Comparison of ENCODE assay signal across 8 cellular contexts in genomic region chr5:151063136-151063544, GRCh38. TPM values are rescaled to one million over a fixed set of nuclear protein-coding genes. Genes with fewer than 3 reads are reported as not detected.
DNase-seq lines count a peak whose midpoint lies in the region; ATAC-seq, FAIRE-seq and TF ChIP-seq lines count a peak whose summit lies in the region.

No MANE protein-coding gene starts in this region.

- H3K4me3 ChIP-seq in endothelial cell of umbilical vein (replicated peaks in 1 of 3; ENCODE audit: insufficient read depth in 1 of 3, low read depth in 1 of 3, low read length in 3 of 3) (no peak overlapping the region), pancreas (no peak overlapping the region)

- TF ChIP-seq CTCF in endothelial cell of umbilical vein (IDR thresholded peaks at IDR 0.05; ENCODE audit: extremely low read depth in 1 of 2, insufficient read depth in 1 of 2, low read depth in 1 of 2, low read length in 2 of 2) (no peak), pancreas (IDR thresholded peaks at IDR 0.05) (no peak)

- POLR2A ChIA-PET in endothelial cell of umbilical vein (lab: Charles Lee) = no interaction called here

- H3K9me3 ChIP-seq in endothelial cell of umbilical vein (replicated peaks; ENCODE audit: control insufficient read depth, insufficient read depth, low read length) = no peaks in the 10 kb centered on the region
- H3K9me3 ChIP-seq in pancreas = no peaks in the 10 kb centered on the region

- H2AFZ ChIP-seq in endothelial cell of umbilical vein (ENCODE audit: low read depth, low read length) = no peak overlapping the region

- H3K79me2 ChIP-seq in endothelial cell of umbilical vein (ENCODE audit: control insufficient read depth, insufficient read depth, low read length) = peaks cover 9% of the 10 kb centered on the region

- H3K36me3 ChIP-seq in endothelial cell of umbilical vein (ENCODE audit: control insufficient read depth in 2 of 2, extremely low read depth in 1 of 2, insufficient read depth in 2 of 2, low read length in 2 of 2) (peaks cover 3 to 28% of the 10 kb centered on the region in 2 experiments), pancreas (peaks cover 0 to 32% (median 7%) of the 10 kb centered on the region in 3 donors)

- no peaks in the 10 kb centered on the region for H4K20me1 ChIP-seq in endothelial cell of umbilical vein (replicated peaks; ENCODE audit: control insufficient read depth, extremely low read depth, insufficient read depth, low read length)

- no peaks in the 10 kb centered on the region for H3K9me1 ChIP-seq in endothelial cell of umbilical vein (replicated peaks; ENCODE audit: control insufficient read depth, extremely low read depth, insufficient read depth, low read length)

- no TSS peak for BruUV-seq in endothelial cell of umbilical vein (replicated peaks; lab: Mats Ljungman, UMichigan)

- dilution Hi-C loops in endothelial cell of umbilical vein (cut with MboI; ENCODE audit: extremely low pct_ligation_motif_present, low sequenced_read_pairs) = no loop called here

- DNase-seq in Caki2 (ENCODE audit: low read depth) (peak; percentile 59), OCI-M1 (lab: John Stamatoyannopoulos, UW) (peak; percentile 58), endothelial cell of umbilical vein (ENCODE audit: low read depth, low spot score) (peak; percentile 83), pancreas (peak in 2 of 6 donors; percentile 37 to 50), HPDE6-E6E7 (ENCODE audit: extremely low spot score) (no peak), NCI-H446 (lab: John Stamatoyannopoulos, UW) (no peak)

- intact Hi-C loops in endothelial cell of umbilical vein (cut with micrococcal nuclease) (loop anchor here (1.0 kb wide), 1 partner anchor 18 kb away; the partner anchor contains the start of gene TNIP1), pancreas (cut with DNase I) (loop anchor here in 1 of 3 donors (10.0 kb wide), 1 partner anchor 52 kb away; no protein-coding TSS in a partner anchor)

- 35 to 38% methylated on average over 5 of the region's 5 CpGs for WGBS in pancreas, 2 donors

- H3K27me3 ChIP-seq in endothelial cell of umbilical vein (ENCODE audit: control insufficient read depth in 2 of 2, insufficient read depth in 2 of 2, low read length in 2 of 2) (no peaks in the 10 kb centered on the region), pancreas (no peaks in the 10 kb centered on the region)

- CTCF ChIA-PET in endothelial cell of umbilical vein (lab: Charles Lee) = interaction anchor here (0.9 to 7.5 kb wide), 6 partner anchors 11 to 102 kb away, joined by 3 to 46 read pairs (median 5); no protein-coding TSS in a partner anchor

- peak overlapping the region; percentile 28 for H3K9ac ChIP-seq in endothelial cell of umbilical vein (replicated peaks; ENCODE audit: extremely low read depth, insufficient read depth, low read length)

- FAIRE-seq in endothelial cell of umbilical vein (lab: Jason Lieb, UNC) = peak; percentile 95
- no peak for FAIRE-seq in pancreas (lab: Jason Lieb, UNC)

- in situ Hi-C loops in Caki2 (cut with HindIII; ENCODE audit: low pct_unique_long_range_greater_than_20kb, low sequenced_read_pairs) = no loop called here

- ATAC-seq in pancreas (peak; percentile 68 to 73 (median 70)), HG02623 (IDR thresholded peaks at IDR 0.05; ENCODE audit: unreplicated experiment) (no peak), GM21576 (IDR thresholded peaks at IDR 0.05; ENCODE audit: unreplicated experiment) (no peak)

- peak overlapping the region; percentile 86 for H3K27ac ChIP-seq in endothelial cell of umbilical vein (ENCODE audit: insufficient read depth, low read depth, low read length)
- peak overlapping the region in 1 of 4 donors; percentile 69 for H3K27ac ChIP-seq in pancreas

- H3K4me1 ChIP-seq in endothelial cell of umbilical vein (ENCODE audit: control insufficient read depth, extremely low read depth, insufficient read depth, low read length) (peaks cover 25% of the 10 kb centered on the region), pancreas (peaks cover 9 to 38% (median 15%) of the 10 kb centered on the region in 3 donors)

- TF ChIP-seq POLR2A in endothelial cell of umbilical vein (IDR thresholded peaks at IDR 0.05; ENCODE audit: low read depth, low read length) = no peak

- H3K4me2 ChIP-seq in endothelial cell of umbilical vein (ENCODE audit: insufficient read depth, low read length) = peak overlapping the region; percentile 30

TF ChIP-seq in endothelial cell of umbilical vein, 7 proteins besides CTCF, POLR2A, EP300 and RAD21:
- TF ChIP-seq POLR2AphosphoS5 (IDR thresholded peaks at IDR 0.05; ENCODE audit: insufficient read depth, low read depth, low read length) (peak; percentile 49), FOS (IDR thresholded peaks at IDR 0.05; ENCODE audit: borderline replicate concordance, insufficient read depth, low read length) (peak; percentile 88), JUN (IDR thresholded peaks at IDR 0.05; ENCODE audit: borderline replicate concordance, insufficient read depth, insufficient read length, low read depth) (peak; percentile 82), EZH2 (IDR thresholded peaks at IDR 0.05; ENCODE audit: borderline replicate concordance, low read depth, low read length, severe bottlenecking) (no peak)
TF ChIP-seq in endothelial cell of umbilical vein: peak in this region for 3.

RNA-seq across cellular contexts. Expression of gene TNIP1, which starts 17.7 kb away (rescaled TPM):
- total RNA-seq in Caki2 (2014; rRNA removed; shearing (Covaris generic); ENCODE audit: low replicate concordance) = 160 and 176 TPM in 2 replicates
- total RNA-seq in endothelial cell of umbilical vein = 87.0 and 96.8 TPM in 2 replicates
- polyA plus RNA-seq in endothelial cell of umbilical vein = 37.2 and 43.0 TPM in 2 replicates
- 56.0 and 62.7 TPM in 2 replicates for polyA plus RNA-seq in endothelial cell of umbilical vein (2011; cell fraction: cytosol; rRNA removed)
- 48.3 and 53.2 TPM in 2 replicates for polyA plus RNA-seq in endothelial cell of umbilical vein (2011; cell fraction: nucleus; rRNA removed)
- 50.7 and 56.8 TPM in 2 replicates for polyA plus RNA-seq in endothelial cell of umbilical vein (2012)
- polyA minus RNA-seq in endothelial cell of umbilical vein = 57.8 and 80.8 TPM in 2 replicates
- polyA minus RNA-seq in endothelial cell of umbilical vein (2011; cell fraction: cytosol; rRNA and poly(A)+ RNA removed) = 42.1 TPM
- 52.3 and 55.6 TPM in 2 replicates for polyA minus RNA-seq in endothelial cell of umbilical vein (2011; cell fraction: nucleus; rRNA and poly(A)+ RNA removed)
- 100 to 1,000 TPM in 1 of 6 donors, 10 to 100 TPM in 5; 66.3 to 118 (median 71.0) TPM for total RNA-seq in pancreas
- 10 to 100 TPM; 36.4 to 54.7 TPM for polyA plus RNA-seq in pancreas

RNA-seq across cellular contexts. Expression of gene GPX3, which starts 42.7 kb away (rescaled TPM):
- 80.4 and 92.6 TPM in 2 replicates for total RNA-seq in Caki2 (2014; rRNA removed; shearing (Covaris generic); ENCODE audit: low replicate concordance)
- total RNA-seq in endothelial cell of umbilical vein (3.5 and 5.1 TPM in 2 replicates), pancreas (100 to 1,000 TPM in 1 of 6 donors, 10 to 100 TPM in 5; 26.3 to 131 (median 46.5) TPM)
- polyA plus RNA-seq in endothelial cell of umbilical vein (17.1 and 17.7 TPM in 2 replicates), pancreas (100 to 1,000 TPM; 271 to 298 TPM)
- polyA plus RNA-seq in endothelial cell of umbilical vein (2011; cell fraction: cytosol; rRNA removed) = 10.6 and 11.1 TPM in 2 replicates
- polyA plus RNA-seq in endothelial cell of umbilical vein (2011; cell fraction: nucleus; rRNA removed) = 3.2 TPM in 2 replicates
- 3.9 and 4.2 TPM in 2 replicates for polyA plus RNA-seq in endothelial cell of umbilical vein (2012)
- polyA minus RNA-seq in endothelial cell of umbilical vein = 17.1 and 22.3 TPM in 2 replicates
- polyA minus RNA-seq in endothelial cell of umbilical vein (2011; cell fraction: cytosol; rRNA and poly(A)+ RNA removed) = not detected
- polyA minus RNA-seq in endothelial cell of umbilical vein (2011; cell fraction: nucleus; rRNA and poly(A)+ RNA removed) = 1.4 and 1.7 TPM in 2 replicates

Comparison
In these comparisons a context has a peak if more than half of its experiments do, and no peak if none do; other contexts are left out.
1. DNase-seq: peak in Caki2 (single experiment), OCI-M1 (single experiment) and endothelial cell of umbilical vein (single experiment); none in HPDE6-E6E7 (single experiment) and NCI-H446 (0 of 2).
2. ATAC-seq: peak in pancreas (4 of 4); none in HG02623 (single experiment) and GM21576 (single experiment).